In genomic region chr15:101526442-101526841, GRCh38 we compare ENCODE assay signal across 1 cellular context.
TF ChIP-seq lines count a peak whose summit lies in the region.

No MANE protein-coding gene starts in this region.

TF ChIP-seq in HepG2, 621 proteins besides CTCF, POLR2A, EP300 and RAD21 (continued from another document):
- no peak for TF ChIP-seq ZBTB43 (CRISPR knock-in tag; conservative IDR thresholded peaks at IDR 0.05)
- no peak for TF ChIP-seq ZNF563 (CRISPR knock-in tag; IDR thresholded peaks at IDR 0.05)
- no peak for TF ChIP-seq KLF12 (CRISPR knock-in tag; IDR thresholded peaks at IDR 0.05; ENCODE audit: borderline replicate concordance)
- TF ChIP-seq IRF2 (CRISPR knock-in tag; IDR thresholded peaks at IDR 0.05), result no peak
- TF ChIP-seq HES4 (CRISPR knock-in tag; IDR thresholded peaks at IDR 0.05; ENCODE audit: borderline replicate concordance), result no peak
TF ChIP-seq in HepG2: peak in this region for 6.
